8 cellular contexts compared by ENCODE assay signal in the genomic region with DNA sequence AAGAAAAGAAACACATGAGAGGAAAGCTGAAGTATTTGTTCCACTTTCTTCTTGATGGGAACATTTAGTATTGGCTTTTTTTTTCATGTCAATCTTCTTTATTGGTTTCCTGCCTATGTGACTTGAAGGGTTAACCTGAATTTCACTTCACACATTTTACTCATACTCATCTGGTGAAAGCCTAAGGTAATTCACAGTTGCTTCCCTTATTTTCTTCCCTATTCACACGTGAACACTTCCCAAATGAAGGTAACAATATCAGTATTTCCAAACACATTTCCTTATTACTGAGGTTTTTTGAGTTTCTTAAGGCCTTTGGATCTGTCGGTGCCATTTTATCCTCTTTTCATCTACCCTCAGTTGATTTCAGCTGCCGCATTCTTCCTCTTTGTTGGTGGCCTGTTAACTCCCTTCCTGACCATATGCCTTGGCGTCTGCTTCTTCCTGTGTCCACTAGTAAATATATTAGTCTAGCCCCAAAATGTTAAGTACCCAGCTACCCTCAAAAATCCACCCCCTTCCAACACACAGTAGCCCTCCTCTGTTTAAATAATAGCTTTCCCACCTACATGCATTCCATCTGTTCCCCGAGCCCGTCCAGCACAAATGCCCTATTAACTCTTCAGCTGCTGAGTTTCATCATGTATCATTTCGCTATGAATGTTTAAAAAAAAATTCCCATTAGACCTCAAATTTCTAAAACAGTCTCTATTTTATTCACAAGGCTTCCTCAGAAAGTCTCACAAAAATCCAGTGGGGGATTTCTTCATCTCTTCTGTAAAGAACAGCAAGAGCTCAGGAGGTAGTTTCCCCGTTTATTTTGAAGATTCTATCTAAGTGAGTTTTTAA.
DNase-seq lines count a peak whose midpoint lies in the region; ATAC-seq, FAIRE-seq and TF ChIP-seq lines count a peak whose summit lies in the region.

No MANE protein-coding gene starts in this region.

- intact Hi-C loops in K562 (cut with micrococcal nuclease): no loop called here
- intact Hi-C loops in posterior vena cava (cut with DNase I): no loop called here

- ATAC-seq in HG02610 (IDR thresholded peaks at IDR 0.05; ENCODE audit: unreplicated experiment): peak; percentile 43
- ATAC-seq in K562: peak; percentile 37
- ATAC-seq in HG02588 (IDR thresholded peaks at IDR 0.05; ENCODE audit: unreplicated experiment): no peak
- ATAC-seq in GM18498 (IDR thresholded peaks at IDR 0.05; ENCODE audit: unreplicated experiment): no peak

- TF ChIP-seq CTCF in K562 (IDR thresholded peaks at IDR 0.05 in 2 of 3, conservative IDR thresholded peaks at IDR 0.05 in 1 of 3; ENCODE audit: insufficient read depth in 2 of 3, low read depth in 1 of 3, low read length in 3 of 3) (no peak), mesothelial cell of epicardium (IDR thresholded peaks at IDR 0.05; ENCODE audit: unreplicated experiment) (no peak)

- H3K4me3 ChIP-seq in ACC112 (ENCODE audit: low read depth, low read length) (peak overlapping the region; percentile 74), K562 (no peak overlapping the region)

- H3K36me3 Mint-ChIP-seq in mesothelial cell of epicardium: no peaks in the 10 kb centered on the region

- no TSS peak for BruUV-seq in K562 (replicated peaks; lab: Mats Ljungman, UMichigan)

- no peak overlapping the region for H3K4me3 Mint-ChIP-seq in mesothelial cell of epicardium

- CTCF ChIA-PET in K562 (lab: Yijun Ruan, JAX; ENCODE audit: low intra/inter-chr PET ratio): no interaction called here

- H3K9me3 Mint-ChIP-seq in mesothelial cell of epicardium: no peaks in the 10 kb centered on the region

- TF ChIP-seq RAD21 in K562 (CRISPR knock-in tag; conservative IDR thresholded peaks at IDR 0.05 in 1 of 2, IDR thresholded peaks at IDR 0.05 in 1 of 2): no peak

- peaks cover 30% of the 10 kb centered on the region for H3K4me1 Mint-ChIP-seq in mesothelial cell of epicardium

- TF ChIP-seq EP300 in K562 (IDR thresholded peaks at IDR 0.05; ENCODE audit: low read length): no peak

- FAIRE-seq in K562 (lab: Jason Lieb, UNC): peak; percentile 26

- POLR2A ChIA-PET in K562 (lab: Yijun Ruan, JAX): interaction anchor here (0.5 to 2.2 kb wide), 6 partner anchors 19 to 277 kb away, joined by 3 to 6 read pairs (median 3); no protein-coding TSS in a partner anchor

- H4K20me1 ChIP-seq in K562 (replicated peaks; ENCODE audit: control insufficient read depth, insufficient read depth, low read length): no peaks in the 10 kb centered on the region

- in situ Hi-C loops in K562 (cut with MboI): no loop called here

- H3K9me3 ChIP-seq in K562 (replicated peaks; ENCODE audit: control insufficient read depth, insufficient read depth, low read depth, low read length): no peaks in the 10 kb centered on the region

- peaks cover 27% of the 10 kb centered on the region for H3K4me1 ChIP-seq in ACC112 (ENCODE audit: control insufficient read depth, insufficient read depth, low read length, unreplicated experiment)
- peaks cover 4 to 31% of the 10 kb centered on the region in 2 experiments; a peak in 4 of 5 replicates for H3K4me1 ChIP-seq in K562 (replicated peaks in 1 of 2; ENCODE audit: control insufficient read depth in 2 of 2, insufficient read depth in 2 of 2, low read length in 2 of 2)

- no peaks in the 10 kb centered on the region for H3K27me3 ChIP-seq in ACC112 (ENCODE audit: insufficient read depth, low read length)
- no peaks in the 10 kb centered on the region for H3K27me3 ChIP-seq in K562 (ENCODE audit: control insufficient read depth in 2 of 2, insufficient read depth in 2 of 2, low read length in 2 of 2)

- DNase-seq in K562 (ENCODE audit: extremely low read depth in 1 of 4, low spot score in 3 of 4) (peak in 1 of 4 experiments; percentile 16), mesothelial cell of epicardium (ENCODE audit: low spot score in 2 of 2, unreplicated experiment in 2 of 2) (no peak), posterior vena cava (ENCODE audit: low spot score) (no peak), SHP77 (lab: John Stamatoyannopoulos, UW) (no peak)

- WGBS in K562 (ENCODE audit: insufficient coverage, low coverage, missing lambda C conversion rate): 26% methylated on average over 8 of the region's 8 CpGs

- H3K9me1 ChIP-seq in K562 (ENCODE audit: control insufficient read depth, insufficient read depth, low read length): no peaks in the 10 kb centered on the region

- TF ChIP-seq POLR2A in K562 (conservative IDR thresholded peaks at IDR 0.05): no peak

- H3K9ac ChIP-seq in K562 (ENCODE audit: insufficient read depth in 1 of 2, low read depth in 2 of 2, low read length in 2 of 2): peak overlapping the region in 1 of 2 experiments; percentile 27; a peak in 2 of 4 replicates

- no peaks in the 10 kb centered on the region for H3K79me2 ChIP-seq in ACC112 (ENCODE audit: control insufficient read depth, insufficient read depth, low read length, unreplicated experiment)
- no peaks in the 10 kb centered on the region for H3K79me2 ChIP-seq in K562 (ENCODE audit: control insufficient read depth, insufficient read depth, low read length)

- H3K27ac Mint-ChIP-seq in mesothelial cell of epicardium: peak overlapping the region; percentile 80

- H3K27ac ChIP-seq in ACC112 (ENCODE audit: low read depth, low read length): peak overlapping the region; percentile 68
- no peak overlapping the region for H3K27ac ChIP-seq in K562 (ENCODE audit: extremely low read depth, low read depth, low read length)

- H3K4me2 ChIP-seq in K562 (ENCODE audit: insufficient read depth, low read length): peak overlapping the region; percentile 11

- no peaks in the 10 kb centered on the region; the same call in 1 of the 2 replicates for H3K36me3 ChIP-seq in ACC112 (ENCODE audit: insufficient read depth, low read length)
- H3K36me3 ChIP-seq in K562 (ENCODE audit: control insufficient read depth, insufficient read depth, low read length): no peaks in the 10 kb centered on the region

- peak overlapping the region; percentile 99 for H2AFZ ChIP-seq in ACC112 (ENCODE audit: low read length, unreplicated experiment)
- peak overlapping the region; percentile 67 for H2AFZ ChIP-seq in K562 (ENCODE audit: low read depth, low read length)

- no peaks in the 10 kb centered on the region for H3K27me3 Mint-ChIP-seq in mesothelial cell of epicardium (ENCODE audit: low read depth)

TF ChIP-seq in K562, 482 proteins besides CTCF, POLR2A, EP300 and RAD21 (continues in another document):
- no peak for TF ChIP-seq EZH2 (IDR thresholded peaks at IDR 0.05; ENCODE audit: borderline replicate concordance, low read depth, low read length)
- TF ChIP-seq EP400 (IDR thresholded peaks at IDR 0.05): 0 out of 2 replicates have a peak, but pooled peaks have one; percentile 22
- TF ChIP-seq, protein P1, sequence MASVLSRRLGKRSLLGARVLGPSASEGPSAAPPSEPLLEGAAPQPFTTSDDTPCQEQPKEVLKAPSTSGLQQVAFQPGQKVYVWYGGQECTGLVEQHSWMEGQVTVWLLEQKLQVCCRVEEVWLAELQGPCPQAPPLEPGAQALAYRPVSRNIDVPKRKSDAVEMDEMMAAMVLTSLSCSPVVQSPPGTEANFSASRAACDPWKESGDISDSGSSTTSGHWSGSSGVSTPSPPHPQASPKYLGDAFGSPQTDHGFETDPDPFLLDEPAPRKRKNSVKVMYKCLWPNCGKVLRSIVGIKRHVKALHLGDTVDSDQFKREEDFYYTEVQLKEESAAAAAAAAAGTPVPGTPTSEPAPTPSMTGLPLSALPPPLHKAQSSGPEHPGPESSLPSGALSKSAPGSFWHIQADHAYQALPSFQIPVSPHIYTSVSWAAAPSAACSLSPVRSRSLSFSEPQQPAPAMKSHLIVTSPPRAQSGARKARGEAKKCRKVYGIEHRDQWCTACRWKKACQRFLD (CRISPR knock-in tag; IDR thresholded peaks at IDR 0.05): peak; percentile 37; the same call in 1 of the 2 replicates
- TF ChIP-seq IRF2 (CRISPR knock-in tag; IDR thresholded peaks at IDR 0.05): no peak

Comparison
In these comparisons a context has a peak if more than half of its experiments do, and no peak if none do; other contexts are left out.
1. ATAC-seq: peak in HG02610 (single experiment) and K562 (single experiment); none in HG02588 (single experiment) and GM18498 (single experiment).